In the genomic region with DNA sequence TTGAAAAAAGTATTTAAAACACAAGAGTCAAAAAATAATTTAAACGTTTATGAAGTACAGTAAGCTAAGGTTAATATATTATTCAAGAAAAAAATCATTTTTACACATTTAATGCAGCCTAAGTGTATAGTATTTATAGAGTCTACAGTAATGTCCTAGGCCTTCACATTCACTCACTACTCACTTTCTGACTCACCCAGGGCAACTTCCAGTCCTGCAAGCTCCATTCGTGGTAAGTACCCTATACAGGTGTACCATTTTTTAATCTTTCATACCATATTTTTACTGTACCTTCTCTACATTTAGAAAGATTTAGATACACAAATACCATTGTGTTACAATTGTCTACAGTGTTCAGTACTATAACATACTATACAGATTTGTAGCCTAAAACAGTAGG, we compare ENCODE assay signal across 19 cellular contexts. TPM values are rescaled to one million over a fixed set of nuclear protein-coding genes. Genes with fewer than 3 reads are reported as not detected.
DNase-seq lines count a peak whose midpoint lies in the region; TF ChIP-seq lines count a peak whose summit lies in the region.
"Had no signal": no experiment of that assay in that cellular context is flagged by ENCODE, and none has a peak within 500 bp of the region (broad histone marks: within the 10 kb centered on the region; RNA-seq: fewer than 3 reads in every experiment).

No MANE protein-coding gene starts in this region.

- intact Hi-C loops in mammary epithelial cell (cut with micrococcal nuclease) (loop anchor here (2.0 to 5.0 kb wide), 2 partner anchors 71 to 331 kb away; no protein-coding TSS in a partner anchor), breast epithelium (cut with DNase I; ENCODE audit: low total_unique reads) (no loop called here)

- no peak overlapping the region for H3K9ac ChIP-seq in mammary epithelial cell (ENCODE audit: insufficient read depth, low read length)
- H3K9ac ChIP-seq: BLaER1, GM23248 had no signal

- H3K27ac ChIP-seq in mammary epithelial cell (ENCODE audit: insufficient read depth, low read depth, low read length) (peak overlapping the region; percentile 74), breast epithelium (no peak overlapping the region)
- H3K27ac ChIP-seq: 22Rv1, BLaER1, C4-2B, GM23248 had no signal

- WGBS in mammary epithelial cell (ENCODE audit: low coverage, missing lambda C conversion rate) = 49% methylated on average over 2 of the region's 2 CpGs

- no peaks in the 10 kb centered on the region for H3K9me3 ChIP-seq in mammary epithelial cell (replicated peaks; ENCODE audit: insufficient read depth, low read length)
- H3K9me3 ChIP-seq in breast epithelium = no peaks in the 10 kb centered on the region
- H3K9me3 ChIP-seq: Caco-2 had no signal

- DNase-seq in mammary epithelial cell (peak; percentile 63), breast epithelium (ENCODE audit: low spot score in 2 of 2) (no peak), epithelial cell of esophagus (ENCODE audit: low read depth) (peak; percentile 78), kidney tubule cell (ENCODE audit: low spot score) (peak; percentile 22), NCI-H2107 (lab: John Stamatoyannopoulos, UW) (no peak), GM19240 (ENCODE audit: insufficient read length, low spot score) (no peak)
- DNase-seq: Caco-2; CD4-positive, CD25-positive, alpha-beta regulatory T cell; CD8-positive, alpha-beta T cell; DMS 273 treated with DMSO at 0.1 percent for 48 hours; DMS79; EL; GF-D8; H7; HCEC 1CT had no signal

- CTCF ChIA-PET in mammary epithelial cell (lab: Charles Lee; ENCODE audit: low non-redundant PET) = interaction anchor here (0.6 to 0.7 kb wide), 2 partner anchors 138 to 633 kb away, joined by 4 read pairs; no protein-coding TSS in a partner anchor

- H3K27me3 ChIP-seq in mammary epithelial cell (ENCODE audit: insufficient read depth, low read length) (no peaks in the 10 kb centered on the region), breast epithelium (peaks cover 0 to 3% of the 10 kb centered on the region in 2 donors)
- H3K27me3 ChIP-seq: BLaER1 had no signal

- in situ Hi-C loops in mammary epithelial cell (cut with MboI; ENCODE audit: low sequenced_read_pairs in 2 of 2) = loop anchor here in 1 of 2 donors (25.0 kb wide), 1 partner anchor 324 kb away; no protein-coding TSS in a partner anchor

- no peaks in the 10 kb centered on the region for H4K20me1 ChIP-seq in mammary epithelial cell (ENCODE audit: insufficient read depth, low read length)
- H4K20me1 ChIP-seq: BLaER1 had no signal

- TF ChIP-seq CTCF in mammary epithelial cell (conservative IDR thresholded peaks at IDR 0.05 in 1 of 2, IDR thresholded peaks at IDR 0.05 in 1 of 2; ENCODE audit: extremely low read depth in 1 of 2, insufficient read depth in 1 of 2, low read depth in 1 of 2, low read length in 2 of 2) = no peak
- no peak for TF ChIP-seq CTCF in breast epithelium (IDR thresholded peaks at IDR 0.05)
- no peak for TF ChIP-seq CTCF in epithelial cell of esophagus (IDR thresholded peaks at IDR 0.05; ENCODE audit: insufficient read depth, low read depth, low read length, missing control alignments)

- dilution Hi-C loops in mammary epithelial cell (cut with HindIII; ENCODE audit: low sequenced_read_pairs) = no loop called here

- no peak overlapping the region for H2AFZ ChIP-seq in mammary epithelial cell (ENCODE audit: low read depth, low read length)
- H2AFZ ChIP-seq: GM23248 had no signal

- peak overlapping the region; percentile 3 for H3K4me2 ChIP-seq in mammary epithelial cell (ENCODE audit: insufficient read depth, low read depth, low read length)
- H3K4me2 ChIP-seq: BLaER1 had no signal

- H3K4me1 ChIP-seq in mammary epithelial cell (ENCODE audit: insufficient read depth, low read length) (peaks cover 17% of the 10 kb centered on the region), breast epithelium (no peaks in the 10 kb centered on the region)
- H3K4me1 ChIP-seq: Caco-2 had no signal

- no TSS peak for BruUV-seq in mammary epithelial cell (replicated peaks; lab: Mats Ljungman, UMichigan)

- H3K79me2 ChIP-seq in mammary epithelial cell (ENCODE audit: insufficient read depth, low read length) = no peaks in the 10 kb centered on the region

- TF ChIP-seq POLR2A in breast epithelium (IDR thresholded peaks at IDR 0.05) = no peak

- H3K4me3 ChIP-seq in mammary epithelial cell (replicated peaks in 1 of 3; ENCODE audit: insufficient read depth in 1 of 3, low read depth in 2 of 3, low read length in 3 of 3) = no peak overlapping the region
- no peak overlapping the region for H3K4me3 ChIP-seq in breast epithelium
- H3K4me3 ChIP-seq in epithelial cell of esophagus (ENCODE audit: low read length) = no peak overlapping the region
- H3K4me3 ChIP-seq: BLaER1, GM23248 had no signal

- no peaks in the 10 kb centered on the region for H3K36me3 ChIP-seq in mammary epithelial cell (ENCODE audit: insufficient read depth, low read length)
- no peaks in the 10 kb centered on the region for H3K36me3 ChIP-seq in breast epithelium
- H3K36me3 ChIP-seq: BLaER1 had no signal

RNA-seq across cellular contexts. Expression of a gene that starts 20.9 kb away (rescaled TPM):
- 10 to 100 TPM; 66.5 to 74.0 TPM for total RNA-seq in mammary epithelial cell
- polyA plus RNA-seq in mammary epithelial cell = 27.3 TPM
- polyA minus RNA-seq in mammary epithelial cell = 17.3 TPM
- total RNA-seq in breast epithelium = 10 to 100 TPM; 51.5 to 76.8 (median 59.3) TPM

RNA-seq across cellular contexts. Expression of a gene that starts 40.9 kb away (rescaled TPM):
- total RNA-seq in mammary epithelial cell (100 to 1,000 TPM; 123 to 255 TPM), breast epithelium (100 to 1,000 TPM in 2 of 3 donors, 10 to 100 TPM in 1; 44.8 to 502 (median 235) TPM)
- polyA plus RNA-seq in mammary epithelial cell = 170 TPM
- polyA minus RNA-seq in mammary epithelial cell = 87.8 TPM

RNA-seq across cellular contexts. Expression of a gene that starts 41.4 kb away (rescaled TPM):
- 10 to 100 TPM; 88.6 to 91.4 TPM for total RNA-seq in mammary epithelial cell
- polyA plus RNA-seq in mammary epithelial cell = 42.9 TPM
- polyA minus RNA-seq in mammary epithelial cell = 86.6 TPM
- total RNA-seq in breast epithelium = 100 to 1,000 TPM in 2 of 3 donors, 10 to 100 TPM in 1; 66.9 to 165 (median 139) TPM

Comparison
In these comparisons a context has a peak if more than half of its experiments do, and no peak if none do; other contexts are left out.
1. DNase-seq: peak in mammary epithelial cell (single experiment), epithelial cell of esophagus (single experiment) and kidney tubule cell (single experiment); none in breast epithelium (0 of 2), NCI-H2107 (single experiment) and GM19240 (single experiment).